1 cellular context compared by ENCODE assay signal in genomic region chr18:67035026-67035425, GRCh38.
TF ChIP-seq lines count a peak whose summit lies in the region.

No MANE protein-coding gene starts in this region.

TF ChIP-seq in GM23338, 12 proteins besides CTCF, POLR2A, EP300 and RAD21 (continued from another document):
- TF ChIP-seq REST (IDR thresholded peaks at IDR 0.05; ENCODE audit: unreplicated experiment) (no peak), EZH2phosphoT487 (IDR thresholded peaks at IDR 0.05; ENCODE audit: unreplicated experiment) (no peak)
- TF ChIP-seq, protein P1, sequence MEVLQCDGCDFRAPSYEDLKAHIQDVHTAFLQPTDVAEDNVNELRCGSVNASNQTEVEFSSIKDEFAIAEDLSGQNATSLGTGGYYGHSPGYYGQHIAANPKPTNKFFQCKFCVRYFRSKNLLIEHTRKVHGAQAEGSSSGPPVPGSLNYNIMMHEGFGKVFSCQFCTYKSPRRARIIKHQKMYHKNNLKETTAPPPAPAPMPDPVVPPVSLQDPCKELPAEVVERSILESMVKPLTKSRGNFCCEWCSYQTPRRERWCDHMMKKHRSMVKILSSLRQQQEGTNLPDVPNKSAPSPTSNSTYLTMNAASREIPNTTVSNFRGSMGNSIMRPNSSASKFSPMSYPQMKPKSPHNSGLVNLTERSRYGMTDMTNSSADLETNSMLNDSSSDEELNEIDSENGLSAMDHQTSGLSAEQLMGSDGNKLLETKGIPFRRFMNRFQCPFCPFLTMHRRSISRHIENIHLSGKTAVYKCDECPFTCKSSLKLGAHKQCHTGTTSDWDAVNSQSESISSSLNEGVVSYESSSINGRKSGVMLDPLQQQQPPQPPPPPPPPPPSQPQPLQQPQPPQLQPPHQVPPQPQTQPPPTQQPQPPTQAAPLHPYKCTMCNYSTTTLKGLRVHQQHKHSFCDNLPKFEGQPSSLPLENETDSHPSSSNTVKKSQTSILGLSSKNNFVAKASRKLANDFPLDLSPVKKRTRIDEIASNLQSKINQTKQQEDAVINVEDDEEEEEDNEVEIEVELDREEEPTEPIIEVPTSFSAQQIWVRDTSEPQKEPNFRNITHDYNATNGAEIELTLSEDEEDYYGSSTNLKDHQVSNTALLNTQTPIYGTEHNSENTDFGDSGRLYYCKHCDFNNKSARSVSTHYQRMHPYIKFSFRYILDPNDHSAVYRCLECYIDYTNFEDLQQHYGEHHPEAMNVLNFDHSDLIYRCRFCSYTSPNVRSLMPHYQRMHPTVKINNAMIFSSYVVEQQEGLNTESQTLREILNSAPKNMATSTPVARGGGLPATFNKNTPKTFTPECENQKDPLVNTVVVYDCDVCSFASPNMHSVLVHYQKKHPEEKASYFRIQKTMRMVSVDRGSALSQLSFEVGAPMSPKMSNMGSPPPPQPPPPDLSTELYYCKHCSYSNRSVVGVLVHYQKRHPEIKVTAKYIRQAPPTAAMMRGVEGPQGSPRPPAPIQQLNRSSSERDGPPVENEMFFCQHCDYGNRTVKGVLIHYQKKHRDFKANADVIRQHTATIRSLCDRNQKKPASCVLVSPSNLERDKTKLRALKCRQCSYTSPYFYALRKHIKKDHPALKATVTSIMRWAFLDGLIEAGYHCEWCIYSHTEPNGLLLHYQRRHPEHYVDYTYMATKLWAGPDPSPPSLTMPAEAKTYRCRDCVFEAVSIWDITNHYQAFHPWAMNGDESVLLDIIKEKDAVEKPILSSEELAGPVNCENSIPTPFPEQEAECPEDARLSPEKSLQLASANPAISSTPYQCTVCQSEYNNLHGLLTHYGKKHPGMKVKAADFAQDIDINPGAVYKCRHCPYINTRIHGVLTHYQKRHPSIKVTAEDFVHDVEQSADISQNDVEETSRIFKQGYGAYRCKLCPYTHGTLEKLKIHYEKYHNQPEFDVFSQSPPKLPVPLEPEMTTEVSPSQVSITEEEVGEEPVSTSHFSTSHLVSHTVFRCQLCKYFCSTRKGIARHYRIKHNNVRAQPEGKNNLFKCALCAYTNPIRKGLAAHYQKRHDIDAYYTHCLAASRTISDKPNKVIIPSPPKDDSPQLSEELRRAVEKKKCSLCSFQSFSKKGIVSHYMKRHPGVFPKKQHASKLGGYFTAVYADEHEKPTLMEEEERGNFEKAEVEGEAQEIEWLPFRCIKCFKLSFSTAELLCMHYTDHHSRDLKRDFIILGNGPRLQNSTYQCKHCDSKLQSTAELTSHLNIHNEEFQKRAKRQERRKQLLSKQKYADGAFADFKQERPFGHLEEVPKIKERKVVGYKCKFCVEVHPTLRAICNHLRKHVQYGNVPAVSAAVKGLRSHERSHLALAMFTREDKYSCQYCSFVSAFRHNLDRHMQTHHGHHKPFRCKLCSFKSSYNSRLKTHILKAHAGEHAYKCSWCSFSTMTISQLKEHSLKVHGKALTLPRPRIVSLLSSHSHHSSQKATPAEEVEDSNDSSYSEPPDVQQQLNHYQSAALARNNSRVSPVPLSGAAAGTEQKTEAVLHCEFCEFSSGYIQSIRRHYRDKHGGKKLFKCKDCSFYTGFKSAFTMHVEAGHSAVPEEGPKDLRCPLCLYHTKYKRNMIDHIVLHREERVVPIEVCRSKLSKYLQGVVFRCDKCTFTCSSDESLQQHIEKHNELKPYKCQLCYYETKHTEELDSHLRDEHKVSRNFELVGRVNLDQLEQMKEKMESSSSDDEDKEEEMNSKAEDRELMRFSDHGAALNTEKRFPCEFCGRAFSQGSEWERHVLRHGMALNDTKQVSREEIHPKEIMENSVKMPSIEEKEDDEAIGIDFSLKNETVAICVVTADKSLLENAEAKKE (CRISPR knock-in tag; IDR thresholded peaks at IDR 0.05) = 0 out of 2 replicates have a peak, but pooled peaks have one; percentile 13
TF ChIP-seq in GM23338: peak in this region for 1.
